26 cellular contexts compared by ENCODE assay signal in genomic region chr6:52164319-52165094, GRCh38. TPM values are rescaled to one million over a fixed set of nuclear protein-coding genes. Genes with fewer than 3 reads are reported as not detected.
DNase-seq lines count a peak whose midpoint lies in the region; ATAC-seq, FAIRE-seq and TF ChIP-seq lines count a peak whose summit lies in the region.
"Had no signal": no experiment of that assay in that cellular context is flagged by ENCODE, and none has a peak within 500 bp of the region (broad histone marks: within the 10 kb centered on the region; RNA-seq: fewer than 3 reads in every experiment).

No MANE protein-coding gene starts in this region.

- no peak for TF ChIP-seq POLR2A in GM12891 (IDR thresholded peaks at IDR 0.05; ENCODE audit: low read depth, low read length)
- TF ChIP-seq POLR2A in thyroid gland (IDR thresholded peaks at IDR 0.05), result no peak

- H3K27ac ChIP-seq in KMS-11 (no peak overlapping the region), liver (ENCODE audit: low read depth in 1 of 2, low read length in 2 of 2) (no peak overlapping the region), thyroid gland (no peak overlapping the region)
- H3K27ac ChIP-seq: dorsolateral prefrontal cortex, sigmoid colon, stomach, WERI-Rb-1 had no signal

- CTCF ChIA-PET in activated CD8-positive, alpha-beta T cell treated with anti-CD3 and anti-CD28 coated beads for 36 hours (lab: Charles Lee), result interaction anchor here (1.1 to 5.9 kb wide), 14 partner anchors 10 to 144 kb away, joined by 3 to 121 read pairs (median 6); no protein-coding TSS in a partner anchor

- no peaks in the 10 kb centered on the region for H3K79me2 ChIP-seq in KMS-11 (ENCODE audit: insufficient read depth, low read depth)

- no peak for ATAC-seq in activated CD8-positive, alpha-beta T cell treated with anti-CD3 and anti-CD28 coated beads for 36 hours
- no peak for ATAC-seq in GM21528 (IDR thresholded peaks at IDR 0.05; ENCODE audit: low FRiP score, unreplicated experiment)

- H3K27ac Mint-ChIP-seq in activated CD8-positive, alpha-beta T cell treated with anti-CD3 and anti-CD28 coated beads for 36 hours, result no peak overlapping the region
- H3K27ac Mint-ChIP-seq: activated CD4-positive, alpha-beta T cell treated with anti-CD3 and anti-CD28 coated beads, Interleukin-2, amount 10 ng/mL, durations not matched to agents 7 days and 5 days; activated naive CD8-positive, alpha-beta T cell; activated T-helper 2 cell treated with anti-CD3 and anti-CD28 coated beads, Interferon-gamma antibody, Interleukin-2, Interleukin-4, amounts not matched to agents 10 μg/mL and 5 μg/mL and 100 μg/mL, durations not matched to agents 14 hours and 24 hours and 36 hours; CD14-positive monocyte; IgD-negative memory B cell had no signal

- intact Hi-C loops in activated CD8-positive, alpha-beta T cell treated with anti-CD3 and anti-CD28 coated beads for 36 hours (cut with micrococcal nuclease), result loop anchor here (5.0 kb wide), 2 partner anchors 67 to 233 kb away; no protein-coding TSS in a partner anchor
- intact Hi-C loops in thyroid gland (cut with DNase I), result loop anchor here (5.0 kb wide), 1 partner anchor 103 kb away; no protein-coding TSS in a partner anchor

- peaks cover 51% of the 10 kb centered on the region for H3K4me1 ChIP-seq in KMS-11 (ENCODE audit: low read depth, poor library complexity, severe bottlenecking)
- no peaks in the 10 kb centered on the region for H3K4me1 ChIP-seq in liver (ENCODE audit: control insufficient read depth in 4 of 4, insufficient read depth in 4 of 4, low read length in 3 of 4)
- no peaks in the 10 kb centered on the region for H3K4me1 ChIP-seq in thyroid gland
- H3K4me1 ChIP-seq: sigmoid colon, stomach had no signal

- peaks cover 33% of the 10 kb centered on the region for H3K4me1 Mint-ChIP-seq in activated CD8-positive, alpha-beta T cell treated with anti-CD3 and anti-CD28 coated beads for 36 hours (ENCODE audit: low read depth)
- H3K4me1 Mint-ChIP-seq: CD14-positive monocyte had no signal

- peaks cover 29% of the 10 kb centered on the region for H3K27me3 Mint-ChIP-seq in activated CD8-positive, alpha-beta T cell treated with anti-CD3 and anti-CD28 coated beads for 36 hours

- H3K36me3 Mint-ChIP-seq in activated CD8-positive, alpha-beta T cell treated with anti-CD3 and anti-CD28 coated beads for 36 hours (ENCODE audit: low read depth), result peaks cover 11% of the 10 kb centered on the region
- H3K36me3 Mint-ChIP-seq: CD14-positive monocyte had no signal

- FAIRE-seq in GM12891 (lab: Jason Lieb, UNC), result peak; percentile 81
- FAIRE-seq: keratinocyte had no signal

- H3K4me3 Mint-ChIP-seq in activated CD8-positive, alpha-beta T cell treated with anti-CD3 and anti-CD28 coated beads for 36 hours, result no peak overlapping the region
- H3K4me3 Mint-ChIP-seq: activated CD4-positive, alpha-beta T cell treated with anti-CD3 and anti-CD28 coated beads, Interleukin-2, amount 10 ng/mL, durations not matched to agents 7 days and 5 days; activated naive CD8-positive, alpha-beta T cell; CD14-positive monocyte; IgD-negative memory B cell had no signal

- H3K9ac ChIP-seq in KMS-11, result no peak overlapping the region
- H3K9ac ChIP-seq in liver (ENCODE audit: low read depth in 1 of 2, low read length in 2 of 2), result no peak overlapping the region

- WGBS in liver, result 61% methylated on average over 3 of the region's 3 CpGs
- WGBS in thyroid gland, 2 donors, result 76 to 90% methylated on average over 3 of the region's 3 CpGs

- H3K27me3 ChIP-seq in KMS-11 (ENCODE audit: insufficient read depth, low read depth) (no peaks in the 10 kb centered on the region; the same call in 1 of the 2 replicates), liver (ENCODE audit: control insufficient read depth in 4 of 4, insufficient read depth in 4 of 4, low read length in 3 of 4) (no peaks in the 10 kb centered on the region), thyroid gland (no peaks in the 10 kb centered on the region)
- H3K27me3 ChIP-seq: sigmoid colon, stomach had no signal

- POLR2A ChIA-PET in activated CD8-positive, alpha-beta T cell treated with anti-CD3 and anti-CD28 coated beads for 36 hours (lab: Charles Lee), result interaction anchor here (1.0 to 2.6 kb wide), 3 partner anchors 11 to 100 kb away, joined by 3 to 9 read pairs (median 4); no protein-coding TSS in a partner anchor

- H2AFZ ChIP-seq in KMS-11 (ENCODE audit: low read depth), result no peak overlapping the region

- H3K4me2 ChIP-seq in KMS-11, result peak overlapping the region; percentile 56; the same call in 1 of the 2 replicates

- peaks cover 0 to 2% (median 0%) of the 10 kb centered on the region in 4 donors for H3K9me3 ChIP-seq in liver (ENCODE audit: control insufficient read depth in 4 of 4, low read length in 3 of 4)
- no peaks in the 10 kb centered on the region for H3K9me3 ChIP-seq in thyroid gland

- H3K36me3 ChIP-seq in KMS-11 (ENCODE audit: insufficient read depth), result no peaks in the 10 kb centered on the region
- no peaks in the 10 kb centered on the region for H3K36me3 ChIP-seq in liver (ENCODE audit: control insufficient read depth in 4 of 4, insufficient read depth in 3 of 4, low read depth in 1 of 4, low read length in 3 of 4)
- no peaks in the 10 kb centered on the region for H3K36me3 ChIP-seq in thyroid gland
- H3K36me3 ChIP-seq: sigmoid colon, stomach, WERI-Rb-1 had no signal

- TF ChIP-seq CTCF in KMS-11 (conservative IDR thresholded peaks at IDR 0.05; ENCODE audit: low read depth, low read length), result no peak
- no peak for TF ChIP-seq CTCF in liver (IDR thresholded peaks at IDR 0.05; ENCODE audit: low read depth, low read length, missing input control)
- TF ChIP-seq CTCF in activated CD8-positive, alpha-beta T cell treated with anti-CD3 and anti-CD28 coated beads for 36 hours (IDR thresholded peaks at IDR 0.05), result no peak
- TF ChIP-seq CTCF in thyroid gland (IDR thresholded peaks at IDR 0.05), result no peak

- H4K20me1 ChIP-seq in KMS-11 (ENCODE audit: insufficient read depth), result no peaks in the 10 kb centered on the region

- DNase-seq in GM12891 (ENCODE audit: insufficient read length, low spot score), result no peak
- DNase-seq in OCI-M1 (lab: John Stamatoyannopoulos, UW), result peak; percentile 92
- DNase-seq in activated CD8-positive, alpha-beta T cell treated with anti-CD3 and anti-CD28 coated beads for 36 hours, result no peak
- DNase-seq in thyroid gland, result no peak
- DNase-seq: activated CD4-positive, alpha-beta T cell treated with anti-CD3 and anti-CD28 coated beads, Interleukin-2, amount 10 ng/mL, durations not matched to agents 7 days and 5 days; dorsolateral prefrontal cortex; NCI-H146; NCI-H446 treated with DMSO at 0.1 percent for 48 hours; posterior cingulate gyrus; sigmoid colon; stomach; T-helper 2 cell; trophoblast cell; WERI-Rb-1 had no signal

- peaks cover 14% of the 10 kb centered on the region for H3K9me3 Mint-ChIP-seq in activated CD8-positive, alpha-beta T cell treated with anti-CD3 and anti-CD28 coated beads for 36 hours

- TF ChIP-seq RAD21 in liver (IDR thresholded peaks at IDR 0.05), result peak; percentile 14 to 30

- no peak overlapping the region for H3K4me3 ChIP-seq in KMS-11 (IDR thresholded peaks at IDR 0.05; ENCODE audit: insufficient read depth, low read depth, low read length)
- H3K4me3 ChIP-seq in liver (ENCODE audit: low read depth in 1 of 3, low read length in 3 of 3), result no peak overlapping the region
- no peak overlapping the region for H3K4me3 ChIP-seq in thyroid gland (replicated peaks in 1 of 3)
- H3K4me3 ChIP-seq: dorsolateral prefrontal cortex, sigmoid colon, SK-N-MC, stomach had no signal

TF ChIP-seq in GM12891, 5 proteins besides CTCF, POLR2A, EP300 and RAD21:
- TF ChIP-seq POU2F2 (IDR thresholded peaks at IDR 0.05; ENCODE audit: low read depth, low read length) (no peak), POLR2AphosphoS5 (IDR thresholded peaks at IDR 0.05; ENCODE audit: low read depth, low read length) (no peak), PAX5 (IDR thresholded peaks at IDR 0.05; ENCODE audit: insufficient read depth, low read length, severe bottlenecking) (no peak), SPI1 (IDR thresholded peaks at IDR 0.05; ENCODE audit: low read depth, low read length) (no peak)

TF ChIP-seq in liver, 16 proteins besides CTCF, POLR2A, EP300 and RAD21:
- TF ChIP-seq MAX (IDR thresholded peaks at IDR 0.05) (peak; percentile 48), YY1 (IDR thresholded peaks at IDR 0.05) (no peak), HNF4A (conservative IDR thresholded peaks at IDR 0.05) (peak; percentile 83 to 85), HNF4G (IDR thresholded peaks at IDR 0.05) (peak; percentile 43)
TF ChIP-seq in liver: peak in this region for 3.

RNA-seq across cellular contexts. Expression of gene IL17A, which starts 21.7 kb away (rescaled TPM):
- polyA plus RNA-seq in GM12891 (2012; ENCODE audit: low read depth, missing spikeins), result not detected
- not detected for total RNA-seq in liver
- polyA plus RNA-seq in liver, result not detected
- not detected for total RNA-seq in activated CD8-positive, alpha-beta T cell treated with anti-CD3 and anti-CD28 coated beads for 36 hours
- not detected for total RNA-seq in thyroid gland
- total RNA-seq: dorsolateral prefrontal cortex, lung microvascular endothelial cell, MCF 10A, mucosa of gallbladder, sigmoid colon, stomach had no signal
- polyA plus RNA-seq: CD14-positive monocyte, IgD-negative memory B cell, keratinocyte had no signal
